ENCODE assay signal across 10 cellular contexts in genomic region chr15:101528108-101528916, GRCh38. TPM values are rescaled to one million over a fixed set of nuclear protein-coding genes. Genes with fewer than 3 reads are reported as not detected.
DNase-seq lines count a peak whose midpoint lies in the region; ATAC-seq and TF ChIP-seq lines count a peak whose summit lies in the region.
"Had no signal": no experiment of that assay in that cellular context is flagged by ENCODE, and none has a peak within 500 bp of the region (broad histone marks: within the 10 kb centered on the region; RNA-seq: fewer than 3 reads in every experiment).

No MANE protein-coding gene starts in this region.

- DNase-seq in HL-60 (ENCODE audit: low read depth in 1 of 2, low spot score in 1 of 2) = peak; percentile 33 to 72
- no peak for DNase-seq in omental fat pad (ENCODE audit: low spot score)
- no peak for DNase-seq in NCI-H748 (lab: John Stamatoyannopoulos, UW; ENCODE audit: unreplicated experiment)
- DNase-seq in effector CD4-positive, alpha-beta T cell = no peak
- DNase-seq in HK-2 (ENCODE audit: unreplicated experiment) = no peak
- DNase-seq: activated CD4-positive, alpha-beta T cell treated with anti-CD3 and anti-CD28 coated beads, Interleukin-2, amount 50 U/mL, for 4 hours; stimulated activated naive B cell treated with anti-CD40 and anti-IgM and Interleukin-4, amounts not matched to agents 10 μg/mL and 1 μg/mL and 100 μg/mL, for 72 hours had no signal

- no peak overlapping the region for H3K4me3 ChIP-seq in BLaER1 treated with 17β-estradiol and CSF1 and Interleukin-3, amounts not matched to agents 10 nM and 100 nM
- no peak overlapping the region for H3K4me3 ChIP-seq in HL-60 (replicated peaks; ENCODE audit: insufficient read depth, low read length)
- no peak overlapping the region for H3K4me3 ChIP-seq in gastroesophageal sphincter

- peak overlapping the region; percentile 65 to 93 (median 79) for H3K4me2 ChIP-seq in BLaER1 treated with 17β-estradiol and CSF1 and Interleukin-3, amounts not matched to agents 10 nM and 100 nM

- H3K27ac ChIP-seq in BLaER1 treated with 17β-estradiol and CSF1 and Interleukin-3, amounts not matched to agents 10 nM and 100 nM = peak overlapping the region in 6 of 11 experiments; percentile 1 to 57 (median 32); a peak in 7 of 22 replicates
- H3K27ac ChIP-seq in HL-60 (replicated peaks) (peak overlapping the region; percentile 54), gastroesophageal sphincter (peak overlapping the region in 3 of 4 donors; percentile 55 to 69 (median 63))

- H4K20me1 ChIP-seq in BLaER1 treated with 17β-estradiol and CSF1 and Interleukin-3, amounts not matched to agents 10 nM and 100 nM = peaks cover 0 to 5% (median 0%) of the 10 kb centered on the region in 11 experiments; a peak in 1 of 22 replicates

- ATAC-seq in gastroesophageal sphincter (peak; percentile 79), omental fat pad (ENCODE audit: low FRiP score) (peak; percentile 14), HG03280 (IDR thresholded peaks at IDR 0.05; ENCODE audit: unreplicated experiment) (no peak)

- peaks cover 0 to 30% (median 0%) of the 10 kb centered on the region in 11 experiments; a peak in 10 of 22 replicates for H3K27me3 ChIP-seq in BLaER1 treated with 17β-estradiol and CSF1 and Interleukin-3, amounts not matched to agents 10 nM and 100 nM
- H3K27me3 ChIP-seq in HL-60 (ENCODE audit: insufficient read depth, poor library complexity, severe bottlenecking) = no peaks in the 10 kb centered on the region
- no peaks in the 10 kb centered on the region for H3K27me3 ChIP-seq in gastroesophageal sphincter

- no peak for TF ChIP-seq CTCF in HL-60 (IDR thresholded peaks at IDR 0.05; ENCODE audit: insufficient read depth, low read length)
- no peak for TF ChIP-seq CTCF in gastroesophageal sphincter (IDR thresholded peaks at IDR 0.05)
- TF ChIP-seq CTCF in omental fat pad (IDR thresholded peaks at IDR 0.05) = no peak

- WGBS in gastroesophageal sphincter (ENCODE audit: low coverage in 1 of 2), 2 donors = 2 to 25% methylated on average over 5 to 8 of the region's 18 CpGs

- H3K36me3 ChIP-seq in BLaER1 treated with 17β-estradiol and CSF1 and Interleukin-3, amounts not matched to agents 10 nM and 100 nM = no peaks in the 10 kb centered on the region
- H3K36me3 ChIP-seq in gastroesophageal sphincter = no peaks in the 10 kb centered on the region

- H3K9ac ChIP-seq in BLaER1 treated with 17β-estradiol and CSF1 and Interleukin-3, amounts not matched to agents 10 nM and 100 nM = peak overlapping the region in 5 of 11 experiments; percentile 15 to 37 (median 29); a peak in 5 of 22 replicates

- no peaks in the 10 kb centered on the region for H3K9me3 ChIP-seq in BLaER1 treated with 17β-estradiol and CSF1 and Interleukin-3, amounts not matched to agents 10 nM and 100 nM (replicated peaks in 1 of 11)
- H3K9me3 ChIP-seq in gastroesophageal sphincter = no peaks in the 10 kb centered on the region

- H3K4me1 ChIP-seq in BLaER1 treated with 17β-estradiol and CSF1 and Interleukin-3, amounts not matched to agents 10 nM and 100 nM = peaks cover 35 to 89% (median 81%) of the 10 kb centered on the region in 10 experiments
- peaks cover 0 to 25% (median 8%) of the 10 kb centered on the region in 3 donors for H3K4me1 ChIP-seq in gastroesophageal sphincter

- no peak for TF ChIP-seq EP300 in gastroesophageal sphincter (IDR thresholded peaks at IDR 0.05)

- TF ChIP-seq POLR2A in gastroesophageal sphincter (IDR thresholded peaks at IDR 0.05) = no peak

RNA-seq across cellular contexts. Expression of gene PCSK6, which starts 38.8 kb away (rescaled TPM):
- 10 to 100 TPM; 12.8 to 23.2 (median 18.4) TPM for total RNA-seq in gastroesophageal sphincter
- total RNA-seq in omental fat pad = 10 to 100 TPM in 3 of 4 donors, 1 to 10 TPM in 1; 9.7 to 20.5 (median 13.1) TPM

Comparison
In these comparisons a context has a peak if more than half of its experiments do, and no peak if none do; other contexts are left out.
1. DNase-seq: peak in HL-60 (2 of 2); none in omental fat pad (single experiment), NCI-H748 (single experiment), effector CD4-positive, alpha-beta T cell (single experiment) and HK-2 (single experiment).
2. Peak in every context shown above with its lines, with median percentiles within 50 percentile points of each other: H3K27ac ChIP-seq.